ENCODE assay signal across 8 cellular contexts in genomic region chr6:2876210-2877056, GRCh38. TPM values are rescaled to one million over a fixed set of nuclear protein-coding genes. Genes with fewer than 3 reads are reported as not detected.
A peak's percentile ranks its signal among the peaks of the same experiment; 100 is the strongest.
DNase-seq lines count a peak whose midpoint lies in the region; ATAC-seq and TF ChIP-seq lines count a peak whose summit lies in the region.

No MANE protein-coding gene starts in this region.

- CTCF ChIA-PET in Panc1 (lab: Charles Lee), result interaction anchor here (0.9 to 1.2 kb wide), 2 partner anchors 10 to 55 kb away, joined by 3 read pairs; no protein-coding TSS in a partner anchor

- no peak for TF ChIP-seq CTCF in Panc1 (IDR thresholded peaks at IDR 0.05)

- H3K27ac Mint-ChIP-seq in stimulated activated naive CD8-positive, alpha-beta T cell treated with anti-CD3 and anti-CD28 coated beads, Interleukin-15, Interleukin-2, amounts not matched to agents 100 ng/mL and 50 ng/mL, for 24 hours, result peak overlapping the region; percentile 96

- peak overlapping the region; percentile 81 for H3K4me3 Mint-ChIP-seq in stimulated activated naive CD8-positive, alpha-beta T cell treated with anti-CD3 and anti-CD28 coated beads, Interleukin-15, Interleukin-2, amounts not matched to agents 100 ng/mL and 50 ng/mL, for 24 hours

- peak; percentile 87 for DNase-seq in AG08395 (ENCODE audit: low spot score)
- DNase-seq in Panc1 (ENCODE audit: low read depth, low spot score), result no peak
- DNase-seq in dedifferentiated amniotic fluid mesenchymal stem cell (ENCODE audit: extremely low spot score), result peak; percentile 27
- peak; percentile 91 for DNase-seq in left lobe of liver (ENCODE audit: low spot score)
- no peak for DNase-seq in NCI-H2029 treated with DMSO at 0.1 percent for 48 hours (lab: John Stamatoyannopoulos, UW)

- peak overlapping the region; percentile 49 to 54 for H3K4me3 ChIP-seq in Panc1 (ENCODE audit: low read depth in 2 of 2, low read length in 2 of 2)

- peaks cover 6% of the 10 kb centered on the region for H3K9me3 Mint-ChIP-seq in stimulated activated naive CD8-positive, alpha-beta T cell treated with anti-CD3 and anti-CD28 coated beads, Interleukin-15, Interleukin-2, amounts not matched to agents 100 ng/mL and 50 ng/mL, for 24 hours

- no peaks in the 10 kb centered on the region for H3K9me3 ChIP-seq in Panc1 (ENCODE audit: control insufficient read depth, insufficient read depth, low read depth, low read length)

- peaks cover 87% of the 10 kb centered on the region for H3K4me1 Mint-ChIP-seq in stimulated activated naive CD8-positive, alpha-beta T cell treated with anti-CD3 and anti-CD28 coated beads, Interleukin-15, Interleukin-2, amounts not matched to agents 100 ng/mL and 50 ng/mL, for 24 hours (ENCODE audit: low read depth)

- peaks cover 23% of the 10 kb centered on the region for H3K4me1 ChIP-seq in Panc1 (ENCODE audit: control insufficient read depth, insufficient read depth, low read length)

- peak overlapping the region; percentile 66 for H3K27ac ChIP-seq in Panc1 (ENCODE audit: low read length)

- intact Hi-C loops in Panc1 (cut with micrococcal nuclease; ENCODE audit: unreplicated experiment), result no loop called here

- BruUV-seq in Panc1 (replicated peaks; lab: Mats Ljungman, UMichigan), result no TSS peak

- ATAC-seq in GM19455 (IDR thresholded peaks at IDR 0.05; ENCODE audit: unreplicated experiment) (peak; percentile 16), Panc1 (peak; percentile 82), left lobe of liver (peak; percentile 93), GM19035 (IDR thresholded peaks at IDR 0.05; ENCODE audit: unreplicated experiment) (no peak)

- H3K36me3 ChIP-seq in Panc1 (ENCODE audit: control insufficient read depth, insufficient read depth, low read length), result no peaks in the 10 kb centered on the region

- peaks cover 10% of the 10 kb centered on the region for H3K36me3 Mint-ChIP-seq in stimulated activated naive CD8-positive, alpha-beta T cell treated with anti-CD3 and anti-CD28 coated beads, Interleukin-15, Interleukin-2, amounts not matched to agents 100 ng/mL and 50 ng/mL, for 24 hours (ENCODE audit: low read depth)

- H3K27me3 Mint-ChIP-seq in stimulated activated naive CD8-positive, alpha-beta T cell treated with anti-CD3 and anti-CD28 coated beads, Interleukin-15, Interleukin-2, amounts not matched to agents 100 ng/mL and 50 ng/mL, for 24 hours, result no peaks in the 10 kb centered on the region

- in situ Hi-C loops in Panc1 (cut with HindIII; ENCODE audit: low pct_unique_long_range_greater_than_20kb, low sequenced_read_pairs), result no loop called here

- POLR2A ChIA-PET in Panc1 (lab: Charles Lee), result interaction anchor here (0.5 to 0.6 kb wide), 2 partner anchors 11 to 96 kb away, joined by 3 read pairs; no protein-coding TSS in a partner anchor

- no peaks in the 10 kb centered on the region for H3K27me3 ChIP-seq in Panc1 (ENCODE audit: control insufficient read depth, insufficient read depth, low read length)

RNA-seq across cellular contexts. Expression of gene SERPINB9, which starts 26.7 kb away (rescaled TPM):
- total RNA-seq in Panc1 (2021; ENCODE audit: unreplicated experiment) (3.8 TPM), left lobe of liver (2.0 TPM)
- 1.7 TPM for polyA plus RNA-seq in Panc1 (2012; ENCODE audit: insufficient read length)

RNA-seq across cellular contexts. Expression of gene SERPINB1, which starts 34.8 kb away (rescaled TPM):
- total RNA-seq in Panc1 (2021; ENCODE audit: unreplicated experiment) (40.8 TPM), left lobe of liver (9.5 TPM)
- polyA plus RNA-seq in Panc1 (2012; ENCODE audit: insufficient read length), result 33.9 TPM

Comparison
In these comparisons a context has a peak if more than half of its experiments do, and no peak if none do; other contexts are left out.
1. DNase-seq: peak in AG08395 (single experiment), dedifferentiated amniotic fluid mesenchymal stem cell (single experiment) and left lobe of liver (single experiment); none in Panc1 (single experiment) and NCI-H2029 treated with DMSO at 0.1 percent for 48 hours (single experiment).